10 cellular contexts compared by ENCODE assay signal in the genomic region with DNA sequence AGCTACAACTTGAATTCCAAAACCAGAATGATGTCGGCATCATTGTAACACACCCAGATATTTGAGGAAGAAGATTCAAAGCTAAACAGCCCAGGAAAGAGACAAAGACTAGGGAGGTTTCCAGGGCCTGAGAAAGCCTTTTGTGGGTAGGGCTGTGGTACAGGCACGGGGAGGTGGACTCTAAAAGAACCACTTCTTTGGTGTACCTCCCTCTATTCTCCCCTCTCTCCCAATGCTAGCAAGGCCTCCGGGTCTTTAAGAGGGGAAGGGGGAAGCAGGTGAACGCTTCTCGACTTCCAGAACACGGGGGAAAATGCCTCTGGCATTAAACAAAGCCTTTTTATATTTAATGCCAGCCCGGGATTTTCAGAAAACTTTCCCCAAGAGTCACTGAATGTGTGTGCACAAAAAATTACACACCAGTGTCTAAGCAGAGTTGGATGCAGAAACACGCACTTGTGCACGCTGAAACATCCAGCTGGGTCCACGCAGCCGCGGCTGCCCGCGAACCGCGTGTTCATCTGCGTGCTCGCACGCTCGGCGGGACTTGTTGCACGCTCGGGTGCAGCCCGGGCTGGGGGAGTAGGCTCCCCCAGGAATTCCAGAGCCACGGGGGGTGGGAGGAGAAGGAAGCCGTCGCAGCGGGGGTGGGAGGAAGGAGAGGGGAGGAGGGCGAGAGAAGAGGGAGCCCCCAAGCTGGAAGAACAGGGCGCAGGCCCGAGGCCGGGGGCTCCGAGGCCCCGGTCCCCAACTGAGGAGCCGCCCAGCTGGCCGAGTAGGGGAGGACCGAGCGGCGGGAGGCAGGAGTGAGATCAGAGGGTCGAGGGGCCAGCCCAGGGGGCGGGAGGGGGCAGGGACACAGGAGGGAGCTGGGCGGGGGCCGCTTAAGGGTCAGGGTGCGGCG. TPM values are rescaled to one million over a fixed set of nuclear protein-coding genes. Genes with fewer than 3 reads are reported as not detected.
DNase-seq lines count a peak whose midpoint lies in the region; ATAC-seq and TF ChIP-seq lines count a peak whose summit lies in the region.
"Had no signal": no experiment of that assay in that cellular context is flagged by ENCODE, and none has a peak within 500 bp of the region (broad histone marks: within the 10 kb centered on the region; RNA-seq: fewer than 3 reads in every experiment).

No MANE protein-coding gene starts in this region.

- WGBS in HUES64 = 5% methylated on average over 44 of the region's 45 CpGs
- WGBS in esophagus muscularis mucosa = 19% methylated on average over 26 of the region's 45 CpGs

- TF ChIP-seq CTCF in esophagus muscularis mucosa (IDR thresholded peaks at IDR 0.05) (no peak), mesothelial cell of epicardium (IDR thresholded peaks at IDR 0.05; ENCODE audit: unreplicated experiment) (no peak), tibial artery (IDR thresholded peaks at IDR 0.05) (no peak)

- H3K27ac Mint-ChIP-seq in mesothelial cell of epicardium = no peak overlapping the region

- intact Hi-C loops in esophagus muscularis mucosa (cut with DNase I) (loop anchor here (5.0 kb wide), 2 partner anchors 269 to 469 kb away; no protein-coding TSS in a partner anchor), tibial artery (cut with DNase I; ENCODE audit: low total_unique reads) (loop anchor here (2.0 to 10.0 kb wide), 2 partner anchors 271 to 383 kb away; no protein-coding TSS in a partner anchor)

- H3K9me3 ChIP-seq in HUES64 (ENCODE audit: insufficient read depth, low read depth, low read length) = no peaks in the 10 kb centered on the region
- no peaks in the 10 kb centered on the region for H3K9me3 ChIP-seq in esophagus muscularis mucosa
- H3K9me3 ChIP-seq in tibial artery = no peaks in the 10 kb centered on the region
- H3K9me3 ChIP-seq: Caco-2 had no signal

- H3K9ac ChIP-seq in HUES64 (ENCODE audit: low read depth, low read length) = peak overlapping the region; percentile 51

- H3K27me3 ChIP-seq in HUES64 (ENCODE audit: insufficient read depth, low read length) (0 out of 2 replicates have a peak, but pooled peaks cover 4% of the 10 kb centered on the region), esophagus muscularis mucosa (peaks cover 0 to 19% (median 0%) of the 10 kb centered on the region in 4 donors), tibial artery (peaks cover 0 to 23% of the 10 kb centered on the region in 2 donors)

- no peak for TF ChIP-seq EP300 in esophagus muscularis mucosa (IDR thresholded peaks at IDR 0.05)

- H3K4me1 ChIP-seq in HUES64 (ENCODE audit: insufficient read depth, low read length) (peaks cover 9% of the 10 kb centered on the region), esophagus muscularis mucosa (peaks cover 0 to 13% (median 11%) of the 10 kb centered on the region in 4 donors), tibial artery (peaks cover 0 to 11% (median 7%) of the 10 kb centered on the region in 4 donors)

- peaks cover 5% of the 10 kb centered on the region for H3K4me1 Mint-ChIP-seq in mesothelial cell of epicardium

- H3K27ac ChIP-seq in HUES64 (ENCODE audit: low read depth, low read length) (peak overlapping the region; percentile 31; the same call in 1 of the 2 replicates), esophagus muscularis mucosa (replicated peaks in 1 of 4) (peak overlapping the region in 2 of 4 donors; percentile 22 to 26), tibial artery (no peak overlapping the region)

- H3K27me3 Mint-ChIP-seq in mesothelial cell of epicardium (ENCODE audit: low read depth) = peaks cover 17% of the 10 kb centered on the region

- DNase-seq in esophagus muscularis mucosa (ENCODE audit: extremely low spot score) = no peak
- DNase-seq in mesothelial cell of epicardium (ENCODE audit: low spot score in 2 of 2, unreplicated experiment in 2 of 2) = peak in 1 of 2 experiments; percentile 44
- DNase-seq in tibial artery = no peak
- DNase-seq in AML-193 (lab: John Stamatoyannopoulos, UW) = no peak
- no peak for DNase-seq in stimulated activated CD4-positive, alpha-beta T cell treated with anti-CD3 and anti-CD28 coated beads, Interleukin-1b, Interleukin-23, amount 100 ng/mL, for 48 hours
- DNase-seq: amniotic stem cell, NCI-H2171 had no signal

- peak overlapping the region; percentile 55 for H3K4me3 ChIP-seq in HUES64 (ENCODE audit: low read length)
- peak overlapping the region; percentile 45 to 57 (median 50) for H3K4me3 ChIP-seq in esophagus muscularis mucosa
- H3K4me3 ChIP-seq in tibial artery = peak overlapping the region; percentile 22 to 35

- H3K36me3 Mint-ChIP-seq in mesothelial cell of epicardium = no peaks in the 10 kb centered on the region

- H3K36me3 ChIP-seq in HUES64 (ENCODE audit: insufficient read depth, low read length) (no peaks in the 10 kb centered on the region), esophagus muscularis mucosa (no peaks in the 10 kb centered on the region), tibial artery (no peaks in the 10 kb centered on the region)

- no peak for ATAC-seq in HG03025 (IDR thresholded peaks at IDR 0.05; ENCODE audit: low FRiP score, unreplicated experiment)

- peak overlapping the region; percentile 69 for H3K4me3 Mint-ChIP-seq in mesothelial cell of epicardium

- no peak for TF ChIP-seq POLR2A in esophagus muscularis mucosa (IDR thresholded peaks at IDR 0.05; ENCODE audit: low read depth)

- H3K9me3 Mint-ChIP-seq in mesothelial cell of epicardium = no peaks in the 10 kb centered on the region

RNA-seq across cellular contexts. Expression of a gene that starts 20.2 kb away (rescaled TPM):
- polyA plus RNA-seq in HUES64 (2013, experiment 1 of 2) = 39.8 TPM
- 40.8 TPM for polyA plus RNA-seq in HUES64 (2013, experiment 2 of 2)
- total RNA-seq in esophagus muscularis mucosa = 10 to 100 TPM in 2 of 4 donors, 1 to 10 TPM in 2; 8.7 to 22.5 (median 10.3) TPM
- 19.0 to 20.3 TPM (median 19.8 TPM) in 3 replicates for total RNA-seq in mesothelial cell of epicardium
